19 cellular contexts compared by ENCODE assay signal in the genomic region with DNA sequence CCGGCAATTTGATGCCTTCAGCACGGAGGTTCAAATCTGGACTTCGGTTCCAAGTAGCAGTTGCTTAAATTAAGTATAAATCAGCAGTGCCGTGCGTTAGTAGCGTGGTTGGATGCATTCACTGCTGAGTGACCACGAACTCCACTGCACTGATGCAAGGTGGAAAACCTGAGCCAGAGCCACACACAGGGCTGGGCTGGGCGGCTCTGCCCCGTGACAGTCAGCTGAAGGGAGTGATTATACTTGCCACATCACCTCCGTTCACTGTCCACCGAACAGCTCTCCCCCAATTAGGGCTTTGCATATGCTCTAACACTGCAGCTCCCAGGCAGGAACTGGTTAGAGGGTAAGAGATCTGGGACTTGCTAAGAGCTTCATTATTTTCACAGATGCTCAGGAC. TPM values are rescaled to one million over a fixed set of nuclear protein-coding genes. Genes with fewer than 3 reads are reported as not detected.
"Had no signal": no experiment of that assay in that cellular context is flagged by ENCODE, and none has a peak within 500 bp of the region (broad histone marks: within the 10 kb centered on the region; RNA-seq: fewer than 3 reads in every experiment).

No MANE protein-coding gene starts in this region.

- H3K9me3 ChIP-seq: ascending aorta, breast epithelium, neutrophil, stomach had no signal

- DNase-seq: activated B cell treated with CpG ODN at 0.5 μM for 24 hours; activated CD4-positive, alpha-beta memory T cell treated with anti-CD3 and anti-CD28 coated beads, Interleukin-2, amount 10 ng/mL, durations not matched to agents 7 days and 5 days; activated CD4-positive, alpha-beta T cell treated with anti-CD3 and anti-CD28 coated beads for 48 hours; activated naive CD4-positive, alpha-beta T cell treated with anti-CD3 and anti-CD28 coated beads, Interleukin-2, amount 10 ng/mL, durations not matched to agents 7 days and 5 days; activated naive CD8-positive, alpha-beta T cell treated with anti-CD3 and anti-CD28 coated beads, Interleukin-2, amount 50 U/mL, for 24 hours; activated T-cell treated with anti-CD3 and anti-CD28 coated beads, Interleukin-2, amount 50 U/mL, for 24 hours; effector CD8-positive, alpha-beta T cell; glutamatergic neuron; mesenchymal stem cell; naive thymus-derived CD8-positive, alpha-beta T cell; small intestine; stimulated activated CD4-positive, alpha-beta T cell treated with anti-CD3 and anti-CD28 coated beads, Interleukin-4, amount 100 ng/mL, for 1 hour; stomach; T-cell; trophoblast cell had no signal

- H3K4me1 ChIP-seq: ascending aorta, breast epithelium, stomach had no signal

- H3K27ac ChIP-seq: ascending aorta, breast epithelium, neutrophil, stomach had no signal

- H3K27me3 ChIP-seq: ascending aorta, breast epithelium, neutrophil, stomach had no signal

- H3K36me3 ChIP-seq: ascending aorta, breast epithelium, neutrophil had no signal

- ATAC-seq: activated naive CD8-positive, alpha-beta T cell treated with anti-CD3 and anti-CD28 coated beads, Interleukin-2, amount 50 U/mL, for 24 hours; naive thymus-derived CD8-positive, alpha-beta T cell; SK-N-SH treated with all-trans-retinoic acid at 6 μM for 48 hours; T-cell had no signal

- H3K4me3 ChIP-seq: ascending aorta, breast epithelium, stomach had no signal

RNA-seq across cellular contexts. Expression of gene PPP1R3G, which starts 22.2 kb away (rescaled TPM):
- polyA plus RNA-seq: naive thymus-derived CD8-positive, alpha-beta T cell had no signal
